In genomic region chr3:170670504-170670903, GRCh38 we compare ENCODE assay signal across 1 cellular context.
TF ChIP-seq lines count a peak whose summit lies in the region.

No MANE protein-coding gene starts in this region.

TF ChIP-seq in HepG2, 621 proteins besides CTCF, POLR2A, EP300 and RAD21 (continued from another document):
- no peak for TF ChIP-seq ATF4 (CRISPR knock-in tag; IDR thresholded peaks at IDR 0.05)
- TF ChIP-seq, protein P1, sequence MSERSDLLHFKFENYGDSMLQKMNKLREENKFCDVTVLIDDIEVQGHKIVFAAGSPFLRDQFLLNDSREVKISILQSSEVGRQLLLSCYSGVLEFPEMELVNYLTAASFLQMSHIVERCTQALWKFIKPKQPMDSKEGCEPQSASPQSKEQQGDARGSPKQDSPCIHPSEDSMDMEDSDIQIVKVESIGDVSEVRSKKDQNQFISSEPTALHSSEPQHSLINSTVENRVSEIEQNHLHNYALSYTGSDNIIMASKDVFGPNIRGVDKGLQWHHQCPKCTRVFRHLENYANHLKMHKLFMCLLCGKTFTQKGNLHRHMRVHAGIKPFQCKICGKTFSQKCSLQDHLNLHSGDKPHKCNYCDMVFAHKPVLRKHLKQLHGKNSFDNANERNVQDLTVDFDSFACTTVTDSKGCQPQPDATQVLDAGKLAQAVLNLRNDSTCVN (CRISPR knock-in tag; IDR thresholded peaks at IDR 0.05; ENCODE audit: borderline replicate concordance) = no peak
TF ChIP-seq in HepG2: peak in this region for 2.
